ENCODE assay signal across 20 cellular contexts in the genomic region with DNA sequence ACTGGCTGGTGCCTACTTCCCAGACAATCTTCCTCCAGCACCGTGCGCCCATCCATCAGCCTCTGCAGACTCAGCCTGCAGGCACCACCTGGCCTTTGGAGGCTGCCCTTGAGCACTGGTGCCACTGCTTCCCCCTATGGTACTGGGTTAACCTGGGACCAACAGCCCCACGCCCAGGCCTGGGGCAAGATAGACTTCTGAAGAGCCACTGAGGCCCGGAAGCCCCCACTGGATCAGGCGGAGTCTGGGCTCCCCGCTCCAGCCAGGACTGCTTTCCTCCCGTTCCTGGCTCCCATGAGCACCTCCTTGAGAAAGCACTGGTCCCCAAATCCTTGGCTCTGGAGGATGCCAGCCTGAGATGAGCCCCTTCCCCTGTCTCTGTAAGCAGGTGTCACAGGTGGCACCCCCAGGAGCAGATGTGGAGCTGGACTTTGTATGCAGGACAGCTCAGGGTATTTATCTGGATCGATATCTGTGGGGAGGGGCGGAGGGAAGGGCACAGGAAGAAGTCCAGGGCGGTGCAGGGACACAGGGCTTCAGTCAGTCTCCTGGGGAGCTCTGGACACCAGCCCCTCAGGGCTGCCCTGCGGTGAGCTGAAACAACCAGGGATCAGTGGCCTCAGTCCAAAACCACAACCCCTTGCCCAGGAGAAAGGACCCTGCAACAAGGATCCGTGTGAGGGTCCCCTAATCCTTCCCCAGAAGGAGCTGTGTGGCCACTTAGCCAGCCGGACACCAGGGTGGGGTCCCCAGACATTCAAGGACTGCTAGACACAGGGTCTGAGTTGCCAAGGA.
"Had no signal": no experiment of that assay in that cellular context is flagged by ENCODE, and none has a peak within 500 bp of the region (broad histone marks: within the 10 kb centered on the region; RNA-seq: fewer than 3 reads in every experiment).

No MANE protein-coding gene starts in this region.

- H3K4me3 Mint-ChIP-seq: activated naive CD4-positive, alpha-beta T cell treated with anti-CD3 and anti-CD28 coated beads, Interleukin-2, amount 10 ng/mL, durations not matched to agents 7 days and 5 days; activated T-cell treated with anti-CD3 and anti-CD28 coated beads, Interleukin-2, amount 50 U/mL, for 72 hours; dendritic cell treated with granulocyte-macrophage colony-stimulating factor and Interleukin-4, amounts not matched to agents 40 ng/mL and 50 ng/mL, for 4 days; nephron progenitor cell; T-cell; T-helper 2 cell treated with Interferon-gamma antibody and Interleukin-4, amounts not matched to agents 5 μg/mL and 100 μg/mL, for 36 hours had no signal

- H3K27me3 ChIP-seq: foreskin keratinocyte, hepatocyte had no signal

- H3K9me3 Mint-ChIP-seq: dendritic cell treated with granulocyte-macrophage colony-stimulating factor and Interleukin-4, amounts not matched to agents 40 ng/mL and 50 ng/mL, for 4 days; nephron progenitor cell; T-cell; T-helper 2 cell treated with Interferon-gamma antibody and Interleukin-4, amounts not matched to agents 5 μg/mL and 100 μg/mL, for 36 hours had no signal

- H3K9me3 ChIP-seq: thoracic aorta had no signal

- H3K27ac ChIP-seq: foreskin keratinocyte, hepatocyte, thoracic aorta had no signal

- H3K4me3 ChIP-seq: hepatocyte, thoracic aorta had no signal

- DNase-seq: activated CD4-positive, alpha-beta T cell treated with anti-CD3 and anti-CD28 coated beads for 1 hour; activated CD4-positive, alpha-beta T cell treated with anti-CD3 and anti-CD28 coated beads, Interleukin-2, amount 50 U/mL, for 1 hour; activated effector memory CD4-positive, alpha-beta T cell treated with Interleukin-2 at 50 U/mL for 16 hours; activated naive CD4-positive, alpha-beta T cell treated with anti-CD3 and anti-CD28 coated beads, Interleukin-2, amount 10 ng/mL, durations not matched to agents 7 days and 5 days; activated T-cell treated with anti-CD3 and anti-CD28 coated beads, Interleukin-2, amount 50 U/mL, for 72 hours; amygdala; effector CD4-positive, alpha-beta T cell; foreskin keratinocyte; left ventricle myocardium superior; mammary epithelial cell; midbrain; nephron progenitor cell; nucleus accumbens; stimulated activated CD4-positive, alpha-beta T cell treated with anti-CD3 and anti-CD28 coated beads, Interleukin-4, amount 100 ng/mL, for 1 hour; stimulated activated naive CD4-positive, alpha-beta T cell treated with Interleukin-2 at 50 U/mL for 16 hours had no signal

- ATAC-seq: activated T-cell treated with anti-CD3 and anti-CD28 coated beads, Interleukin-2, amount 50 U/mL, for 72 hours; foreskin keratinocyte; left ventricle myocardium superior; T-cell had no signal

- H3K36me3 ChIP-seq: thoracic aorta had no signal

- H3K27ac Mint-ChIP-seq: activated naive CD4-positive, alpha-beta T cell treated with anti-CD3 and anti-CD28 coated beads, Interleukin-2, amount 10 ng/mL, durations not matched to agents 7 days and 5 days; activated T-cell treated with anti-CD3 and anti-CD28 coated beads, Interleukin-2, amount 50 U/mL, for 72 hours; dendritic cell treated with granulocyte-macrophage colony-stimulating factor and Interleukin-4, amounts not matched to agents 40 ng/mL and 50 ng/mL, for 4 days; nephron progenitor cell; T-cell; T-helper 2 cell treated with Interferon-gamma antibody and Interleukin-4, amounts not matched to agents 5 μg/mL and 100 μg/mL, for 36 hours had no signal

- H3K4me1 ChIP-seq: foreskin keratinocyte had no signal

- H3K4me1 Mint-ChIP-seq: activated naive CD4-positive, alpha-beta T cell treated with anti-CD3 and anti-CD28 coated beads, Interleukin-2, amount 10 ng/mL, durations not matched to agents 7 days and 5 days; T-cell had no signal

- H3K36me3 Mint-ChIP-seq: activated naive CD4-positive, alpha-beta T cell treated with anti-CD3 and anti-CD28 coated beads, Interleukin-2, amount 10 ng/mL, durations not matched to agents 7 days and 5 days; T-cell had no signal

- H3K27me3 Mint-ChIP-seq: activated naive CD4-positive, alpha-beta T cell treated with anti-CD3 and anti-CD28 coated beads, Interleukin-2, amount 10 ng/mL, durations not matched to agents 7 days and 5 days; dendritic cell treated with granulocyte-macrophage colony-stimulating factor and Interleukin-4, amounts not matched to agents 40 ng/mL and 50 ng/mL, for 4 days had no signal
